Comparison of ENCODE assay signal across 18 cellular contexts in genomic region chr20:32804817-32805216, GRCh38. TPM values are rescaled to one million over a fixed set of nuclear protein-coding genes. Genes with fewer than 3 reads are reported as not detected.
"Had no signal": no experiment of that assay in that cellular context is flagged by ENCODE, and none has a peak within 500 bp of the region (broad histone marks: within the 10 kb centered on the region; RNA-seq: fewer than 3 reads in every experiment).

No MANE protein-coding gene starts in this region.

- H3K36me3 ChIP-seq: gastrocnemius medialis had no signal

- H3K27ac ChIP-seq: cardiac muscle cell, gastrocnemius medialis had no signal

- ATAC-seq: activated T-cell treated with anti-CD3 and anti-CD28 coated beads, Interleukin-2, amount 50 U/mL, for 4 hours; gastrocnemius medialis; left ventricle myocardium superior; sciatic nerve; stimulated activated naive B cell treated with anti-CD40 and anti-IgM and Interleukin-4, amounts not matched to agents 10 μg/mL and 1 μg/mL and 100 μg/mL, for 72 hours had no signal

- H3K9me3 ChIP-seq: gastrocnemius medialis, upper lobe of left lung had no signal

- H3K4me1 ChIP-seq: gastrocnemius medialis, upper lobe of left lung had no signal

- H3K27me3 ChIP-seq: cardiac muscle cell, gastrocnemius medialis, upper lobe of left lung had no signal

- H3K4me3 ChIP-seq: cardiac muscle cell, gastrocnemius medialis, upper lobe of left lung had no signal

- DNase-seq: activated CD4-positive, alpha-beta T cell treated with anti-CD3 and anti-CD28 coated beads for 4 hours; activated CD4-positive, alpha-beta T cell treated with anti-CD3 and anti-CD28 coated beads, Interleukin-2, amount 50 U/mL, for 48 hours; activated CD4-positive, CD25-positive, alpha-beta regulatory T cell; activated CD8-positive, alpha-beta memory T cell treated with anti-CD3 and anti-CD28 coated beads, Interleukin-2, amount 50 U/mL, for 48 hours; activated naive CD4-positive, alpha-beta T cell; activated T-cell treated with anti-CD3 and anti-CD28 coated beads, Interleukin-2, amount 50 U/mL, for 4 hours; gastrocnemius medialis; hippocampal formation; left ventricle myocardium superior; occipital lobe; small intestine; stimulated activated CD4-positive, alpha-beta T cell treated with anti-CD3 and anti-CD28 coated beads, Interleukin-15, amount 100 ng/mL, for 24 hours; stimulated activated naive B cell treated with anti-CD40 and anti-IgM and Interleukin-4, amounts not matched to agents 10 μg/mL and 1 μg/mL and 100 μg/mL, for 72 hours; T1000; upper lobe of left lung had no signal

RNA-seq across cellular contexts. Expression of gene EFCAB8, which starts 53.9 kb away (rescaled TPM):
- total RNA-seq: cardiac muscle cell, gastrocnemius medialis, left ventricle myocardium superior, occipital lobe had no signal
- polyA plus RNA-seq: neural cell had no signal
